21 cellular contexts compared by ENCODE assay signal in genomic region chr3:119880966-119881365, GRCh38.
DNase-seq lines count a peak whose midpoint lies in the region; ATAC-seq and TF ChIP-seq lines count a peak whose summit lies in the region.
"Had no signal": no experiment of that assay in that cellular context is flagged by ENCODE, and none has a peak within 500 bp of the region (broad histone marks: within the 10 kb centered on the region; RNA-seq: fewer than 3 reads in every experiment).

No MANE protein-coding gene starts in this region.

- intact Hi-C loops in Right ventricle myocardium inferior (cut with DNase I) = no loop called here

- no peak for ATAC-seq in GM18907 (IDR thresholded peaks at IDR 0.05; ENCODE audit: unreplicated experiment)
- no peak for ATAC-seq in Right ventricle myocardium inferior

- no peak overlapping the region for H3K4me3 ChIP-seq in AG10803 (ENCODE audit: low read length)
- H3K4me3 ChIP-seq: SK-N-MC had no signal

- DNase-seq in AG10803 (ENCODE audit: low read depth) (peak; percentile 8), HCEC 1CT (peak; percentile 17), amniotic epithelial cell (ENCODE audit: low read depth) (peak; percentile 10), kidney tubule cell (ENCODE audit: low spot score) (peak; percentile 15), NCI-H82 treated with DMSO at 0.1 percent for 48 hours (lab: John Stamatoyannopoulos, UW; ENCODE audit: unreplicated experiment) (no peak), Right ventricle myocardium inferior (ENCODE audit: missing footprints) (no peak)
- DNase-seq: C1 segment of cervical spinal cord; CD4-positive, alpha-beta memory T cell; COR-L47; DMS53; GDM1; H9; NCI-H1092; NCI-H1417 treated with DMSO at 0.1 percent for 48 hours; NCI-H1694 treated with DMSO at 0.1 percent for 48 hours; NCI-H2081; NCI-H2227 treated with DMSO at 0.1 percent for 48 hours; NCI-H526 treated with DMSO at 0.1 percent for 48 hours; SIG-M5 had no signal

- TF ChIP-seq CTCF in AG10803 (conservative IDR thresholded peaks at IDR 0.05; ENCODE audit: low read length) = no peak

Comparison
In these comparisons a context has a peak if more than half of its experiments do, and no peak if none do; other contexts are left out.
1. DNase-seq: peak in AG10803 (single experiment), HCEC 1CT (single experiment), amniotic epithelial cell (single experiment) and kidney tubule cell (single experiment); none in NCI-H82 treated with DMSO at 0.1 percent for 48 hours (single experiment) and Right ventricle myocardium inferior (single experiment).